ENCODE assay signal across 26 cellular contexts in genomic region chr1:66494488-66494887, GRCh38. TPM values are rescaled to one million over a fixed set of nuclear protein-coding genes. Genes with fewer than 3 reads are reported as not detected.
"Had no signal": no experiment of that assay in that cellular context is flagged by ENCODE, and none has a peak within 500 bp of the region (broad histone marks: within the 10 kb centered on the region; RNA-seq: fewer than 3 reads in every experiment).

No MANE protein-coding gene starts in this region.

- H3K4me3 Mint-ChIP-seq: activated B cell treated with CpG ODN at 0.5 μM for 24 hours; activated CD8-positive, alpha-beta memory T cell treated with anti-CD3 and anti-CD28 coated beads, Interleukin-2, amount 10 ng/mL, durations not matched to agents 7 days and 5 days; activated CD8-positive, alpha-beta T cell treated with anti-CD3 and anti-CD28 coated beads, Interleukin-2, amount 10 ng/mL, durations not matched to agents 7 days and 5 days; mesothelial cell of epicardium; naive B cell; stimulated activated naive B cell treated with anti-CD40 and anti-IgM and Interleukin-4, amounts not matched to agents 10 μg/mL and 1 μg/mL and 100 μg/mL, for 72 hours; T-helper 2 cell treated with Interferon-gamma antibody and Interleukin-4, amounts not matched to agents 5 μg/mL and 100 μg/mL, for 36 hours had no signal

- H3K36me3 ChIP-seq: gastroesophageal sphincter, right atrium auricular region, stomach, thyroid gland, upper lobe of left lung, vagina had no signal

- H3K79me2 ChIP-seq: parathyroid adenoma had no signal

- H3K9me3 ChIP-seq: gastroesophageal sphincter, right atrium auricular region, stomach, thyroid gland, upper lobe of left lung, vagina had no signal

- H2AFZ ChIP-seq: parathyroid adenoma had no signal

- H3K9me3 Mint-ChIP-seq: activated B cell treated with CpG ODN at 0.5 μM for 24 hours; activated naive CD4-positive, alpha-beta T cell treated with anti-CD3 and anti-CD28 coated beads, Interleukin-2, amount 50 U/mL, for 72 hours; activated T-helper 2 cell treated with anti-CD3 and anti-CD28 coated beads, Interferon-gamma antibody, Interleukin-2, Interleukin-4, amounts not matched to agents 10 μg/mL and 5 μg/mL and 100 μg/mL, durations not matched to agents 14 hours and 24 hours and 36 hours; mesothelial cell of epicardium; stimulated activated naive B cell treated with anti-CD40 and anti-IgM and Interleukin-4, amounts not matched to agents 10 μg/mL and 1 μg/mL and 100 μg/mL, for 72 hours; T-helper 2 cell treated with Interferon-gamma antibody and Interleukin-4, amounts not matched to agents 5 μg/mL and 100 μg/mL, for 36 hours had no signal

- H3K4me1 ChIP-seq: gastroesophageal sphincter, parathyroid adenoma, stomach, thyroid gland, vagina had no signal

- ATAC-seq: activated CD8-positive, alpha-beta memory T cell treated with anti-CD3 and anti-CD28 coated beads, Interleukin-2, amount 10 ng/mL, durations not matched to agents 7 days and 5 days; activated CD8-positive, alpha-beta T cell treated with anti-CD3 and anti-CD28 coated beads, Interleukin-2, amount 10 ng/mL, durations not matched to agents 7 days and 5 days; activated naive CD4-positive, alpha-beta T cell treated with anti-CD3 and anti-CD28 coated beads, Interleukin-2, amount 50 U/mL, for 72 hours; gastroesophageal sphincter; left colon; stimulated activated naive B cell treated with anti-CD40 and anti-IgM and Interleukin-4, amounts not matched to agents 10 μg/mL and 1 μg/mL and 100 μg/mL, for 72 hours had no signal

- H3K27me3 Mint-ChIP-seq: activated B cell treated with CpG ODN at 0.5 μM for 24 hours had no signal

- H3K27ac ChIP-seq: gastroesophageal sphincter, parathyroid adenoma, right atrium auricular region, stomach, thyroid gland, upper lobe of left lung, vagina had no signal

- H3K36me3 Mint-ChIP-seq: activated CD8-positive, alpha-beta memory T cell treated with anti-CD3 and anti-CD28 coated beads, Interleukin-2, amount 10 ng/mL, durations not matched to agents 7 days and 5 days; activated naive CD4-positive, alpha-beta T cell treated with anti-CD3 and anti-CD28 coated beads, Interleukin-2, amount 50 U/mL, for 72 hours; mesothelial cell of epicardium; naive B cell; stimulated activated naive B cell treated with anti-CD40 and anti-IgM and Interleukin-4, amounts not matched to agents 10 μg/mL and 1 μg/mL and 100 μg/mL, for 72 hours had no signal

- DNase-seq: activated B cell treated with CpG ODN at 0.5 μM for 24 hours; activated CD8-positive, alpha-beta memory T cell treated with anti-CD3 and anti-CD28 coated beads, Interleukin-2, amount 10 ng/mL, durations not matched to agents 7 days and 5 days; activated CD8-positive, alpha-beta T cell treated with anti-CD3 and anti-CD28 coated beads, Interleukin-2, amount 10 ng/mL, durations not matched to agents 7 days and 5 days; activated T-cell treated with anti-CD3 and anti-CD28 coated beads, Interleukin-2, amount 50 U/mL, for 48 hours; dermis blood vessel endothelial cell; effector CD4-positive, alpha-beta T cell; hippocampal formation; left colon; mammary epithelial cell; naive B cell; nucleus accumbens; stimulated activated CD4-positive, alpha-beta T cell treated with anti-CD3 and anti-CD28 coated beads, Interleukin-15, amount 100 ng/mL, for 24 hours; stimulated activated CD4-positive, alpha-beta T cell treated with anti-CD3 and anti-CD28 coated beads, Interleukin-2, amount 100 ng/mL, for 24 hours; stimulated activated naive B cell treated with anti-CD40 and anti-IgM and Interleukin-4, amounts not matched to agents 10 μg/mL and 1 μg/mL and 100 μg/mL, for 72 hours; stomach; thyroid gland; upper lobe of left lung had no signal

- H3K9ac ChIP-seq: parathyroid adenoma had no signal

- H3K27ac Mint-ChIP-seq: activated B cell treated with CpG ODN at 0.5 μM for 24 hours; activated CD8-positive, alpha-beta memory T cell treated with anti-CD3 and anti-CD28 coated beads, Interleukin-2, amount 10 ng/mL, durations not matched to agents 7 days and 5 days; activated CD8-positive, alpha-beta T cell treated with anti-CD3 and anti-CD28 coated beads, Interleukin-2, amount 10 ng/mL, durations not matched to agents 7 days and 5 days; activated naive CD4-positive, alpha-beta T cell treated with anti-CD3 and anti-CD28 coated beads, Interleukin-2, amount 50 U/mL, for 72 hours; activated T-helper 2 cell treated with anti-CD3 and anti-CD28 coated beads, Interferon-gamma antibody, Interleukin-2, Interleukin-4, amounts not matched to agents 10 μg/mL and 5 μg/mL and 100 μg/mL, durations not matched to agents 14 hours and 24 hours and 36 hours; mesothelial cell of epicardium; stimulated activated naive B cell treated with anti-CD40 and anti-IgM and Interleukin-4, amounts not matched to agents 10 μg/mL and 1 μg/mL and 100 μg/mL, for 72 hours; T-helper 2 cell treated with Interferon-gamma antibody and Interleukin-4, amounts not matched to agents 5 μg/mL and 100 μg/mL, for 36 hours had no signal

- H3K4me2 ChIP-seq: smooth muscle cell had no signal

- H3K4me3 ChIP-seq: gastroesophageal sphincter, right atrium auricular region, smooth muscle cell, stomach, thyroid gland, upper lobe of left lung, vagina had no signal

- H3K4me1 Mint-ChIP-seq: activated CD8-positive, alpha-beta memory T cell treated with anti-CD3 and anti-CD28 coated beads, Interleukin-2, amount 10 ng/mL, durations not matched to agents 7 days and 5 days had no signal

- H3K27me3 ChIP-seq: gastroesophageal sphincter, right atrium auricular region, stomach, thyroid gland, upper lobe of left lung, vagina had no signal

RNA-seq across cellular contexts. Expression of gene SGIP1, which starts 39.5 kb away (rescaled TPM):
- total RNA-seq: activated B cell treated with CpG ODN at 0.5 μM for 24 hours; activated CD8-positive, alpha-beta memory T cell treated with anti-CD3 and anti-CD28 coated beads, Interleukin-2, amount 10 ng/mL, durations not matched to agents 7 days and 5 days; activated CD8-positive, alpha-beta T cell treated with anti-CD3 and anti-CD28 coated beads, Interleukin-2, amount 10 ng/mL, durations not matched to agents 7 days and 5 days; activated naive CD4-positive, alpha-beta T cell treated with anti-CD3 and anti-CD28 coated beads, Interleukin-2, amount 50 U/mL, for 72 hours; activated T-helper 2 cell treated with anti-CD3 and anti-CD28 coated beads, Interferon-gamma antibody, Interleukin-2, Interleukin-4, amounts not matched to agents 10 μg/mL and 5 μg/mL and 100 μg/mL, durations not matched to agents 14 hours and 24 hours and 36 hours; mammary epithelial cell had no signal
